9 cellular contexts compared by ENCODE assay signal in the genomic region with DNA sequence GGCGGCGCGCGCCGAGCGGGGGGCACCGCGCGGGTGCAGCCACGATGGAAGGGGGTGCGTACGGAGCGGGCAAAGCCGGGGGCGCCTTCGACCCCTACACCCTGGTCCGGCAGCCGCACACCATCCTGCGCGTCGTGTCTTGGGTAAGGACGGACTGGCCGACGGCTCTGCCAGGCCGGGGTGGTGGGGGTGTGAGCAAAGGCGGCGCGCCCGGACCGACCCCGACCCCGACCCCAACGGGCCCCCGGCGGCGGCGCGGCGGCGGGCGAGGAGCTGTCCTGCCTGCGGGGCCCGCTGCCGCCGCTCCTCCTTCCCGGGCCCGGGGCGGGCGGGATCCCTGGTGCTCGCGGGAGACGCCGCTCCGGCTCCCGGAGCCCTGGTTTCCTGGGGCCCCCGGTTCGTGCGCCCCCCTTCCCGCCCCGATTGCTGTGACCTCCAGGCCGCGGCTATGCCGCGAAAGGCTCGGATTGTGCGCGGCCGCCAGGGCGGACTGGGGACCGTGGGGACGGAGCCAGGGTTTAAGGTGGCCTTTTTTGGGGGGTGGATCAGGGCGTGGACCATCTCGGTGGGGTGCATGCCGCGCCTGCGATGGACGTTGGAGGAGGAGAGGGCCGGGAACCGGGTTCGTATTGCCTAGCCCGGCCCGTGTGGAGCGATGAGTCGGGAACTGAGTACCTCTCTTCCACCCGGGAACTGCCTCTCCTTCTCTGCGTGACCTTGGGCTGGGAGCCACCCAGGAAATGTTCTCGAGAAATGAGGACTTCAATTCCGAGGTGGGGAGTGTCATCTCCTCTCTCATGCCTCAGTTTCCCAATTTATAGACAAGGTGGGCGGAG.
A peak's percentile ranks its signal among the peaks of the same experiment; 100 is the strongest.
DNase-seq lines count a peak whose midpoint lies in the region; ATAC-seq, FAIRE-seq and TF ChIP-seq lines count a peak whose summit lies in the region.
"Had no signal": no experiment of that assay in that cellular context is flagged by ENCODE, and none has a peak within 500 bp of the region (broad histone marks: within the 10 kb centered on the region; RNA-seq: fewer than 3 reads in every experiment).

A gene with protein sequence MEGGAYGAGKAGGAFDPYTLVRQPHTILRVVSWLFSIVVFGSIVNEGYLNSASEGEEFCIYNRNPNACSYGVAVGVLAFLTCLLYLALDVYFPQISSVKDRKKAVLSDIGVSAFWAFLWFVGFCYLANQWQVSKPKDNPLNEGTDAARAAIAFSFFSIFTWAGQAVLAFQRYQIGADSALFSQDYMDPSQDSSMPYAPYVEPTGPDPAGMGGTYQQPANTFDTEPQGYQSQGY (plus strand): TSS at position 25 of the 836 bp plus-strand sequence. CDS start 20 bp downstream, at position 45.

- no peaks in the 10 kb centered on the region for H3K27me3 ChIP-seq in neuron (ENCODE audit: insufficient read depth, low read length)

- peak within 1 kb of the TSS; percentile 61; the same call in 1 of the 2 replicates for H3K27ac ChIP-seq in VCaP

- no peak for FAIRE-seq in HTR-8/SVneo (lab: Jason Lieb, UNC)
- FAIRE-seq: A204.1 had no signal

- peak within 1 kb of the TSS; percentile 98 for H2AFZ ChIP-seq in neuron (ENCODE audit: low read depth, low read length)

- H3K36me3 ChIP-seq in neuron (ENCODE audit: insufficient read depth, low read length), result no peaks in the 10 kb centered on the region

- H3K4me1 ChIP-seq in neuron (ENCODE audit: insufficient read depth, low read length), result peaks cover 20% of the 10 kb centered on the region

- DNase-seq in DMS53 (lab: John Stamatoyannopoulos, UW) (peak; percentile 57), DMS53 treated with DMSO at 0.1 percent for 48 hours (lab: John Stamatoyannopoulos, UW; ENCODE audit: unreplicated experiment) (no peak), fibroblast of mammary gland (ENCODE audit: low read depth) (no peak), HTR-8/SVneo (ENCODE audit: insufficient read length, low spot score) (no peak), NCI-H2171 (lab: John Stamatoyannopoulos, UW) (no peak)

- TF ChIP-seq CTCF in VCaP (conservative IDR thresholded peaks at IDR 0.05) (0 out of 2 replicates have a peak, but pooled peaks have one; percentile 9), fibroblast of mammary gland (conservative IDR thresholded peaks at IDR 0.05; ENCODE audit: control insufficient read depth, insufficient read depth, low read depth, low read length) (no peak)

- ATAC-seq in HG02610 (IDR thresholded peaks at IDR 0.05; ENCODE audit: unreplicated experiment), result no peak

- no peaks in the 10 kb centered on the region for H3K9me3 ChIP-seq in neuron (ENCODE audit: low read length)

- H3K4me3 ChIP-seq in fibroblast of mammary gland (ENCODE audit: control insufficient read depth, low read depth, low read length), result peak within 1 kb of the TSS; percentile 34
- H3K4me3 ChIP-seq in neuron (ENCODE audit: low read length), result peak within 1 kb of the TSS; percentile 73
